8 cellular contexts compared by ENCODE assay signal in the genomic region with DNA sequence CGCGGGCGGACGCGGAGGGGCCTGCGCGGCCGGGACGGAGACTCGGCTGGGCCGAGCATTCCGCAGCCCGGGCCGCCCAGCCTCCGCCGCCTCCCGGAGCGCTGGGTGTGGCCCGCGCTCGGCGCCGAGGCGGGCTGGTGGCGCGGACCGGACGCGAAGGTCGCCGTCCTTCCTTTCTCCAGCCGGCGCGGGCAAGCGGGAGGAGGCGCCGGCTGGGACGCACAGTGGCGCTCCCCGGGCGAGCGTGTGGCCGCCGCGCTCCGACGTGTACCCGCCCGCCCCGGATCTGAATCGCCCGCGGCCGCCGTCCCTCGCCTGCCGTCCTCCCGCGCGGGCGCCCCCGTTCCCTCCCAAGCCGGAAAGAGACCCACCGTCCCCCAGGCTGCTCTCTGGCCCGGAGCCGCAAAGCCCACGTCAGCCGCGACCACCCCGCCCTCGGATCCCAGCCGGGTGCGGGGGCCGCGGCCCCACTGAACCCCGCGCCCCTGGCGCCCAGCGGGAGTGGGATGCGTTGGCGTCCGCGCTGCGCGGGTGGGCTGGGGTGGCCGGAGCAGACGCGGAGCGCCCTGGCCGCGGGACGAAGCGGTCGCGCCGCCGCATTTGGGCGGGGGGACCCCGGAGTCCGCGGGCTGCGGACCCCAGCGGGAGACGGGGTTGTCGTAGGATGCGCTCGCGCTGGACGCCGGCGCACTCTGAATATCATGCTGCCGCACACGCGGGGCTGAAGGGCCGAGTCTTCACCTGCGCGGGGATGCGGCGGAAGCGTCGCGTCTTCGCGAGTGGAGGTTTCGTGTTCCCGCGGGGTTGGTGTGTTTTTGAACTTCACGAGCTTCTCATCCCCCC. TPM values are rescaled to one million over a fixed set of nuclear protein-coding genes. Genes with fewer than 3 reads are reported as not detected.
DNase-seq lines count a peak whose midpoint lies in the region; ATAC-seq and TF ChIP-seq lines count a peak whose summit lies in the region.

No MANE protein-coding gene starts in this region.

- no peak overlapping the region for H3K27ac ChIP-seq in HL-60 (replicated peaks)
- H3K27ac ChIP-seq in WERI-Rb-1: peak overlapping the region; percentile 78
- peak overlapping the region; percentile 93 to 96 for H3K27ac ChIP-seq in liver (ENCODE audit: low read depth in 1 of 2, low read length in 2 of 2)

- H3K27me3 ChIP-seq in HL-60 (ENCODE audit: insufficient read depth, poor library complexity, severe bottlenecking): peaks cover 30% of the 10 kb centered on the region
- no peaks in the 10 kb centered on the region for H3K27me3 ChIP-seq in WERI-Rb-1 (ENCODE audit: insufficient read depth, low read depth, severe bottlenecking)
- no peaks in the 10 kb centered on the region for H3K27me3 ChIP-seq in liver (ENCODE audit: control insufficient read depth in 4 of 4, insufficient read depth in 4 of 4, low read length in 3 of 4)

- TF ChIP-seq CTCF in HL-60 (IDR thresholded peaks at IDR 0.05; ENCODE audit: insufficient read depth, low read length) (no peak), WERI-Rb-1 (IDR thresholded peaks at IDR 0.05; ENCODE audit: low read depth, low read length) (no peak), choroid plexus epithelial cell (conservative IDR thresholded peaks at IDR 0.05; ENCODE audit: low read depth, low read length) (no peak), liver (IDR thresholded peaks at IDR 0.05; ENCODE audit: low read depth, low read length, missing input control) (no peak)

- DNase-seq in ELF-1 (ENCODE audit: low read depth, low spot score) (peak; percentile 27), HL-60 (ENCODE audit: low read depth in 1 of 2, low spot score in 1 of 2) (peak in 1 of 2 experiments; percentile 1), WERI-Rb-1 (peak; percentile 38), choroid plexus epithelial cell (ENCODE audit: low read depth) (peak; percentile 34), middle frontal gyrus (ENCODE audit: extremely low spot score, low spot score) (no peak)
- peak; percentile 7 for DNase-seq in stimulated activated CD8-positive, alpha-beta memory T cell treated with anti-CD3 and anti-CD28 coated beads, Interleukin-4, amount 100 ng/mL, for 24 hours (ENCODE audit: low read depth)

- H3K9me3 ChIP-seq in WERI-Rb-1 (ENCODE audit: severe bottlenecking) (no peaks in the 10 kb centered on the region), liver (ENCODE audit: control insufficient read depth in 4 of 4, low read length in 3 of 4) (no peaks in the 10 kb centered on the region)

- under 1% methylated on average over 128 of the region's 128 CpGs for WGBS in liver

- peaks cover 5 to 49% (median 41%) of the 10 kb centered on the region in 4 donors for H3K4me1 ChIP-seq in liver (ENCODE audit: control insufficient read depth in 4 of 4, insufficient read depth in 4 of 4, low read length in 3 of 4)

- H3K4me3 ChIP-seq in HL-60 (replicated peaks; ENCODE audit: insufficient read depth, low read length) (peak overlapping the region; percentile 43), WERI-Rb-1 (ENCODE audit: low read depth, low read length) (peak overlapping the region; percentile 64), choroid plexus epithelial cell (ENCODE audit: low read depth, low read length) (peak overlapping the region; percentile 76), liver (ENCODE audit: low read depth in 1 of 3, low read length in 3 of 3) (peak overlapping the region; percentile 60 to 98 (median 67))

- H3K9ac ChIP-seq in liver (ENCODE audit: low read depth in 1 of 2, low read length in 2 of 2): peak overlapping the region; percentile 52 to 75

- TF ChIP-seq RAD21 in liver (IDR thresholded peaks at IDR 0.05): no peak

- peak; percentile 55 for ATAC-seq in GM21367 (IDR thresholded peaks at IDR 0.05; ENCODE audit: unreplicated experiment)

- no peaks in the 10 kb centered on the region for H3K36me3 ChIP-seq in WERI-Rb-1
- no peaks in the 10 kb centered on the region for H3K36me3 ChIP-seq in liver (ENCODE audit: control insufficient read depth in 4 of 4, insufficient read depth in 3 of 4, low read depth in 1 of 4, low read length in 3 of 4)

TF ChIP-seq in liver, 16 proteins besides CTCF, POLR2A, EP300 and RAD21:
- TF ChIP-seq, protein P1, sequence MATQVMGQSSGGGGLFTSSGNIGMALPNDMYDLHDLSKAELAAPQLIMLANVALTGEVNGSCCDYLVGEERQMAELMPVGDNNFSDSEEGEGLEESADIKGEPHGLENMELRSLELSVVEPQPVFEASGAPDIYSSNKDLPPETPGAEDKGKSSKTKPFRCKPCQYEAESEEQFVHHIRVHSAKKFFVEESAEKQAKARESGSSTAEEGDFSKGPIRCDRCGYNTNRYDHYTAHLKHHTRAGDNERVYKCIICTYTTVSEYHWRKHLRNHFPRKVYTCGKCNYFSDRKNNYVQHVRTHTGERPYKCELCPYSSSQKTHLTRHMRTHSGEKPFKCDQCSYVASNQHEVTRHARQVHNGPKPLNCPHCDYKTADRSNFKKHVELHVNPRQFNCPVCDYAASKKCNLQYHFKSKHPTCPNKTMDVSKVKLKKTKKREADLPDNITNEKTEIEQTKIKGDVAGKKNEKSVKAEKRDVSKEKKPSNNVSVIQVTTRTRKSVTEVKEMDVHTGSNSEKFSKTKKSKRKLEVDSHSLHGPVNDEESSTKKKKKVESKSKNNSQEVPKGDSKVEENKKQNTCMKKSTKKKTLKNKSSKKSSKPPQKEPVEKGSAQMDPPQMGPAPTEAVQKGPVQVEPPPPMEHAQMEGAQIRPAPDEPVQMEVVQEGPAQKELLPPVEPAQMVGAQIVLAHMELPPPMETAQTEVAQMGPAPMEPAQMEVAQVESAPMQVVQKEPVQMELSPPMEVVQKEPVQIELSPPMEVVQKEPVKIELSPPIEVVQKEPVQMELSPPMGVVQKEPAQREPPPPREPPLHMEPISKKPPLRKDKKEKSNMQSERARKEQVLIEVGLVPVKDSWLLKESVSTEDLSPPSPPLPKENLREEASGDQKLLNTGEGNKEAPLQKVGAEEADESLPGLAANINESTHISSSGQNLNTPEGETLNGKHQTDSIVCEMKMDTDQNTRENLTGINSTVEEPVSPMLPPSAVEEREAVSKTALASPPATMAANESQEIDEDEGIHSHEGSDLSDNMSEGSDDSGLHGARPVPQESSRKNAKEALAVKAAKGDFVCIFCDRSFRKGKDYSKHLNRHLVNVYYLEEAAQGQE (IDR thresholded peaks at IDR 0.05): no peak
- TF ChIP-seq, protein P2, sequence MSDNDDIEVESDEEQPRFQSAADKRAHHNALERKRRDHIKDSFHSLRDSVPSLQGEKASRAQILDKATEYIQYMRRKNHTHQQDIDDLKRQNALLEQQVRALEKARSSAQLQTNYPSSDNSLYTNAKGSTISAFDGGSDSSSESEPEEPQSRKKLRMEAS (IDR thresholded peaks at IDR 0.05): no peak
- TF ChIP-seq FOXA1 (IDR thresholded peaks at IDR 0.05): no peak

RNA-seq across cellular contexts. Expression of gene SPATS2L, which starts 0.7 kb away (rescaled TPM):
- total RNA-seq in liver: 10 to 100 TPM; 31.4 to 46.9 TPM
- polyA plus RNA-seq in liver: 10 to 100 TPM; 37.8 to 49.9 TPM
